In genomic region chr18:46332956-46333355, GRCh38 we compare ENCODE assay signal across 8 cellular contexts.
DNase-seq lines count a peak whose midpoint lies in the region; ATAC-seq and TF ChIP-seq lines count a peak whose summit lies in the region.

No MANE protein-coding gene starts in this region.

- BruUV-seq in A673 (replicated peaks; lab: Mats Ljungman, UMichigan), result no TSS peak

- CTCF ChIA-PET in A673 (lab: Charles Lee), result interaction anchor here (1.7 kb wide), 1 partner anchor 325 kb away, joined by 4 read pairs; no protein-coding TSS in a partner anchor

- no peak overlapping the region for H3K9ac ChIP-seq in smooth muscle cell (ENCODE audit: low read depth)

- H3K4me2 ChIP-seq in smooth muscle cell, result peak overlapping the region; percentile 95

- H2AFZ ChIP-seq in smooth muscle cell (ENCODE audit: low read depth), result no peak overlapping the region

- H3K27me3 ChIP-seq in smooth muscle cell (ENCODE audit: low read depth), result peaks cover 43% of the 10 kb centered on the region
- no peaks in the 10 kb centered on the region for H3K27me3 ChIP-seq in A673 (replicated peaks; ENCODE audit: insufficient read depth, low read depth, low read length, poor library complexity)

- no peak for ATAC-seq in GM19328 (IDR thresholded peaks at IDR 0.05; ENCODE audit: unreplicated experiment)

- POLR2A ChIA-PET in A673 (lab: Charles Lee; ENCODE audit: low non-redundant PET), result no interaction called here

- TF ChIP-seq CTCF in smooth muscle cell (IDR thresholded peaks at IDR 0.05; ENCODE audit: borderline replicate concordance, insufficient read depth, poor library complexity, severe bottlenecking), result no peak
- TF ChIP-seq CTCF in A673 (conservative IDR thresholded peaks at IDR 0.05; ENCODE audit: low read depth, low read length), result no peak

- H3K9me3 ChIP-seq in smooth muscle cell (replicated peaks; ENCODE audit: low read depth) (no peaks in the 10 kb centered on the region), A673 (ENCODE audit: low read depth, low read length, poor library complexity, severe bottlenecking) (no peaks in the 10 kb centered on the region)

- H3K4me3 ChIP-seq in iPS-11a (ENCODE audit: low read depth, low read length) (peak overlapping the region; percentile 63), smooth muscle cell (peak overlapping the region; percentile 62), A673 (ENCODE audit: low read depth, low read length, poor library complexity, severe bottlenecking) (no peak overlapping the region)

- H3K4me1 ChIP-seq in smooth muscle cell (ENCODE audit: low read depth), result peaks cover 28% of the 10 kb centered on the region
- peaks cover 24% of the 10 kb centered on the region for H3K4me1 ChIP-seq in A673 (ENCODE audit: insufficient read depth, low read length, poor library complexity, severe bottlenecking)

- no peaks in the 10 kb centered on the region for H3K36me3 ChIP-seq in smooth muscle cell (ENCODE audit: low read depth)
- H3K36me3 ChIP-seq in A673 (ENCODE audit: insufficient read depth, low read length, poor library complexity, severe bottlenecking), result no peaks in the 10 kb centered on the region

- H3K79me2 ChIP-seq in smooth muscle cell (ENCODE audit: low read depth), result no peaks in the 10 kb centered on the region

- no peaks in the 10 kb centered on the region for H4K20me1 ChIP-seq in smooth muscle cell (ENCODE audit: low read depth)

- WGBS in smooth muscle cell (ENCODE audit: low lambda C conversion rate), result 64% methylated on average over 9 of the region's 9 CpGs

- H3K27ac ChIP-seq in smooth muscle cell (ENCODE audit: low read depth) (no peak overlapping the region), A673 (ENCODE audit: low read depth, low read length, poor library complexity, severe bottlenecking) (no peak overlapping the region)

- intact Hi-C loops in A673 (cut with micrococcal nuclease; ENCODE audit: unreplicated experiment), result no loop called here

- no peaks in the 10 kb centered on the region for H3F3A ChIP-seq in smooth muscle cell (ENCODE audit: low read depth)

- DNase-seq in NCI-H748 (lab: John Stamatoyannopoulos, UW; ENCODE audit: unreplicated experiment) (peak; percentile 61), NCI-H748 treated with DMSO at 0.1 percent for 48 hours (lab: John Stamatoyannopoulos, UW) (no peak), smooth muscle cell (lab: John Stamatoyannopoulos, UW; ENCODE audit: unreplicated experiment) (no peak), amniotic stem cell (lab: John Stamatoyannopoulos, UW) (no peak), A673 (ENCODE audit: low spot score) (no peak)
- DNase-seq in activated CD4-positive, alpha-beta T cell treated with anti-CD3 and anti-CD28 coated beads, Interleukin-2, amount 50 U/mL, for 48 hours, result peak; percentile 7 to 10

Comparison
In these comparisons a context has a peak if more than half of its experiments do, and no peak if none do; other contexts are left out.
1. DNase-seq: peak in NCI-H748 (single experiment) and activated CD4-positive, alpha-beta T cell treated with anti-CD3 and anti-CD28 coated beads, Interleukin-2, amount 50 U/mL, for 48 hours (2 of 2); none in NCI-H748 treated with DMSO at 0.1 percent for 48 hours (single experiment), smooth muscle cell (single experiment), amniotic stem cell (single experiment) and A673 (single experiment).